ENCODE assay signal across 1 cellular context in genomic region chr16:53022374-53022773, GRCh38.
TF ChIP-seq lines count a peak whose summit lies in the region.

No MANE protein-coding gene starts in this region.

TF ChIP-seq in K562, 482 proteins besides CTCF, POLR2A, EP300 and RAD21:
- TF ChIP-seq SIN3A (IDR thresholded peaks at IDR 0.05; ENCODE audit: borderline replicate concordance in 2 of 2, control insufficient read depth in 1 of 2, low read depth in 2 of 2, low read length in 2 of 2): no peak
- no peak for TF ChIP-seq KLF13 (tag; IDR thresholded peaks at IDR 0.05; ENCODE audit: borderline replicate concordance, low read depth)
- TF ChIP-seq, protein P1, sequence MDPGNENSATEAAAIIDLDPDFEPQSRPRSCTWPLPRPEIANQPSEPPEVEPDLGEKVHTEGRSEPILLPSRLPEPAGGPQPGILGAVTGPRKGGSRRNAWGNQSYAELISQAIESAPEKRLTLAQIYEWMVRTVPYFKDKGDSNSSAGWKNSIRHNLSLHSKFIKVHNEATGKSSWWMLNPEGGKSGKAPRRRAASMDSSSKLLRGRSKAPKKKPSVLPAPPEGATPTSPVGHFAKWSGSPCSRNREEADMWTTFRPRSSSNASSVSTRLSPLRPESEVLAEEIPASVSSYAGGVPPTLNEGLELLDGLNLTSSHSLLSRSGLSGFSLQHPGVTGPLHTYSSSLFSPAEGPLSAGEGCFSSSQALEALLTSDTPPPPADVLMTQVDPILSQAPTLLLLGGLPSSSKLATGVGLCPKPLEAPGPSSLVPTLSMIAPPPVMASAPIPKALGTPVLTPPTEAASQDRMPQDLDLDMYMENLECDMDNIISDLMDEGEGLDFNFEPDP (CRISPR knock-in tag; IDR thresholded peaks at IDR 0.05): no peak
- peak; percentile 60 for TF ChIP-seq SMC3 (conservative IDR thresholded peaks at IDR 0.05; ENCODE audit: insufficient read depth, low read depth, low read length)
- no peak for TF ChIP-seq SNIP1 (IDR thresholded peaks at IDR 0.05; ENCODE audit: low read depth)
- TF ChIP-seq, protein P2, sequence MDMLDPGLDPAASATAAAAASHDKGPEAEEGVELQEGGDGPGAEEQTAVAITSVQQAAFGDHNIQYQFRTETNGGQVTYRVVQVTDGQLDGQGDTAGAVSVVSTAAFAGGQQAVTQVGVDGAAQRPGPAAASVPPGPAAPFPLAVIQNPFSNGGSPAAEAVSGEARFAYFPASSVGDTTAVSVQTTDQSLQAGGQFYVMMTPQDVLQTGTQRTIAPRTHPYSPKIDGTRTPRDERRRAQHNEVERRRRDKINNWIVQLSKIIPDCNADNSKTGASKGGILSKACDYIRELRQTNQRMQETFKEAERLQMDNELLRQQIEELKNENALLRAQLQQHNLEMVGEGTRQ (CRISPR knock-in tag; IDR thresholded peaks at IDR 0.05): no peak
- TF ChIP-seq GTF2A2 (tag; IDR thresholded peaks at IDR 0.05): no peak
- TF ChIP-seq ZNF696 (CRISPR knock-in tag; conservative IDR thresholded peaks at IDR 0.05): no peak
- no peak for TF ChIP-seq ETV5 (CRISPR knock-in tag; IDR thresholded peaks at IDR 0.05; ENCODE audit: low read depth)
- TF ChIP-seq RUNX1 (IDR thresholded peaks at IDR 0.05; ENCODE audit: low read depth): no peak
- no peak for TF ChIP-seq KLF1 (tag; IDR thresholded peaks at IDR 0.05)
- no peak for TF ChIP-seq TAF15 (IDR thresholded peaks at IDR 0.05; ENCODE audit: low read depth, low read length)
- TF ChIP-seq, protein P3, sequence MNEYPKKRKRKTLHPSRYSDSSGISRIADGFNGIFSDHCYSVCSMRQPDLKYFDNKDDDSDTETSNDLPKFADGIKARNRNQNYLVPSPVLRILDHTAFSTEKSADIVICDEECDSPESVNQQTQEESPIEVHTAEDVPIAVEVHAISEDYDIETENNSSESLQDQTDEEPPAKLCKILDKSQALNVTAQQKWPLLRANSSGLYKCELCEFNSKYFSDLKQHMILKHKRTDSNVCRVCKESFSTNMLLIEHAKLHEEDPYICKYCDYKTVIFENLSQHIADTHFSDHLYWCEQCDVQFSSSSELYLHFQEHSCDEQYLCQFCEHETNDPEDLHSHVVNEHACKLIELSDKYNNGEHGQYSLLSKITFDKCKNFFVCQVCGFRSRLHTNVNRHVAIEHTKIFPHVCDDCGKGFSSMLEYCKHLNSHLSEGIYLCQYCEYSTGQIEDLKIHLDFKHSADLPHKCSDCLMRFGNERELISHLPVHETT (CRISPR knock-in tag; conservative IDR thresholded peaks at IDR 0.05 in 1 of 2, IDR thresholded peaks at IDR 0.05 in 1 of 2): no peak
- no peak for TF ChIP-seq BACH1 (tag; IDR thresholded peaks at IDR 0.05)
- TF ChIP-seq POU5F1 (IDR thresholded peaks at IDR 0.05; ENCODE audit: borderline replicate concordance, low read depth, low read length, partially characterized antibody): no peak
- no peak for TF ChIP-seq RBBP5 (IDR thresholded peaks at IDR 0.05; ENCODE audit: borderline replicate concordance, insufficient read depth, low read length, poor library complexity, severe bottlenecking)
- peak; percentile 48; the same call in 1 of the 2 replicates for TF ChIP-seq DEAF1 (CRISPR knock-in tag; IDR thresholded peaks at IDR 0.05)
- TF ChIP-seq IFI16 (CRISPR knock-in tag; IDR thresholded peaks at IDR 0.05): no peak
- TF ChIP-seq YY1 (IDR thresholded peaks at IDR 0.05; ENCODE audit: borderline replicate concordance in 1 of 3, control insufficient read depth in 1 of 3, extremely low read depth in 1 of 3, insufficient read depth in 3 of 3, insufficient read length in 1 of 3, insufficient replicate concordance in 2 of 3, low read depth in 1 of 3, low read length in 2 of 3): peak in 1 of 3 experiments; percentile 22
- no peak for TF ChIP-seq MED1 (CRISPR knock-in tag; IDR thresholded peaks at IDR 0.05; ENCODE audit: borderline replicate concordance)
- no peak for TF ChIP-seq MEF2A (IDR thresholded peaks at IDR 0.05; ENCODE audit: control insufficient read depth, low read depth, low read length)
- TF ChIP-seq ZNF436 (CRISPR knock-in tag; IDR thresholded peaks at IDR 0.05): no peak
- no peak for TF ChIP-seq SIRT6 (IDR thresholded peaks at IDR 0.05; ENCODE audit: low read depth, low read length)
- no peak for TF ChIP-seq CREB5 (CRISPR knock-in tag; IDR thresholded peaks at IDR 0.05)
- no peak for TF ChIP-seq PTBP1 (IDR thresholded peaks at IDR 0.05; ENCODE audit: low read depth, low read length)
- no peak for TF ChIP-seq ZNF174 (CRISPR knock-in tag; IDR thresholded peaks at IDR 0.05)
TF ChIP-seq in K562: peak in this region for 3.
